ENCODE assay signal across 30 cellular contexts in genomic region chr14:103326078-103326477, GRCh38.
"Had no signal": no experiment of that assay in that cellular context is flagged by ENCODE, and none has a peak within 500 bp of the region (broad histone marks: within the 10 kb centered on the region; RNA-seq: fewer than 3 reads in every experiment).

No MANE protein-coding gene starts in this region.

- H3K27me3 Mint-ChIP-seq: progenitor cell of endocrine pancreas; stimulated activated naive CD8-positive, alpha-beta T cell treated with anti-CD3 and anti-CD28 coated beads, Interleukin-15, amount 100 ng/mL, for 72 hours had no signal

- H3K4me1 Mint-ChIP-seq: nephron; stimulated activated naive CD8-positive, alpha-beta T cell treated with anti-CD3 and anti-CD28 coated beads, Interleukin-15, amount 100 ng/mL, for 72 hours had no signal

- H3K9me3 ChIP-seq: gastroesophageal sphincter, heart right ventricle, lower lobe of right lung, mucosa of descending colon, neutrophil, pancreas, right lobe of liver, suprapubic skin, thyroid gland had no signal

- H3K27ac ChIP-seq: epithelial cell of prostate, gastroesophageal sphincter, heart right ventricle, lower lobe of right lung, neutrophil, pancreas, right lobe of liver, suprapubic skin, thyroid gland had no signal

- H3K9me3 Mint-ChIP-seq: endodermal cell; memory B cell; naive B cell; nephron; stimulated activated naive CD8-positive, alpha-beta T cell treated with anti-CD3 and anti-CD28 coated beads, Interleukin-15, amount 100 ng/mL, for 72 hours had no signal

- H3K4me3 Mint-ChIP-seq: endodermal cell; memory B cell; nephron; stimulated activated naive CD8-positive, alpha-beta T cell treated with anti-CD3 and anti-CD28 coated beads, Interleukin-15, amount 100 ng/mL, for 72 hours had no signal

- H3K27me3 ChIP-seq: dorsolateral prefrontal cortex, neutrophil, pancreas, right lobe of liver, suprapubic skin, thyroid gland had no signal

- H3K36me3 ChIP-seq: gastroesophageal sphincter, heart right ventricle, lower lobe of right lung, neutrophil, pancreas, right lobe of liver, suprapubic skin, thyroid gland had no signal

- DNase-seq: dorsolateral prefrontal cortex; effector CD8-positive, alpha-beta T cell; endodermal cell; foreskin fibroblast; glutamatergic neuron; heart right ventricle; left colon; left ventricle myocardium superior; lower lobe of right lung; mucosa of descending colon; naive B cell; right lobe of liver; small intestine; stimulated activated CD4-positive, alpha-beta T cell treated with anti-CD3 and anti-CD28 coated beads, Interleukin-12 subunit alpha, Interleukin-12 subunit beta, amount 100 ng/mL, for 4 hours; stimulated activated CD4-positive, alpha-beta T cell treated with anti-CD3 and anti-CD28 coated beads, Interleukin-1b, Interleukin-23, amount 100 ng/mL, for 48 hours; stimulated activated CD4-positive, alpha-beta T cell treated with anti-CD3 and anti-CD28 coated beads, Interleukin-4, amount 100 ng/mL, for 1 hour; stimulated activated CD8-positive, alpha-beta memory T cell treated with anti-CD3 and anti-CD28 coated beads, Interleukin-4, amount 100 ng/mL, for 48 hours; stimulated activated naive CD4-positive, alpha-beta T cell; stimulated activated naive CD8-positive, alpha-beta T cell treated with anti-CD3 and anti-CD28 coated beads, Interleukin-15, amount 100 ng/mL, for 72 hours; thyroid gland; trophoblast cell had no signal

- H3K4me3 ChIP-seq: dorsolateral prefrontal cortex, gastroesophageal sphincter, heart right ventricle, lower lobe of right lung, mucosa of descending colon, pancreas, right lobe of liver, suprapubic skin, thyroid gland had no signal

- H3K36me3 Mint-ChIP-seq: memory B cell, naive B cell had no signal

- H3K4me1 ChIP-seq: gastroesophageal sphincter, heart right ventricle, lower lobe of right lung, pancreas, suprapubic skin had no signal

- H3K27ac Mint-ChIP-seq: endodermal cell, memory B cell, nephron, progenitor cell of endocrine pancreas had no signal

- ATAC-seq: esophagus mucosa; gastroesophageal sphincter; heart right ventricle; left colon; left ventricle myocardium superior; lower lobe of right lung; mucosa of descending colon; pancreas; right lobe of liver; stimulated activated naive CD8-positive, alpha-beta T cell treated with anti-CD3 and anti-CD28 coated beads, Interleukin-15, amount 100 ng/mL, for 72 hours had no signal
